Comparison of ENCODE assay signal across 2 cellular contexts in genomic region chr12:33520505-33521302, GRCh38.
TF ChIP-seq lines count a peak whose summit lies in the region.
"Not testable (repeated sequence)": the region's sequence is repeated elsewhere in the genome, so short reads cannot be mapped to it uniquely, and the experiment has no call there.

No MANE protein-coding gene starts in this region.

TF ChIP-seq in H1, 55 proteins besides CTCF, POLR2A, EP300 and RAD21 (continued from another document):
- TF ChIP-seq YY1 (IDR thresholded peaks at IDR 0.05; ENCODE audit: low read depth, low read length) (0 out of 2 replicates have a peak, but pooled peaks have one; percentile 32), E2F6 (IDR thresholded peaks at IDR 0.05) (0 out of 2 replicates have a peak, but pooled peaks have one; percentile 16)

TF ChIP-seq in HepG2, 621 proteins besides CTCF, POLR2A, EP300 and RAD21 (continues in another document):
- TF ChIP-seq ZNF281 (CRISPR knock-in tag; IDR thresholded peaks at IDR 0.05; ENCODE audit: borderline replicate concordance) (peak; percentile 98), KAT2B (IDR thresholded peaks at IDR 0.05; ENCODE audit: borderline replicate concordance, low read depth, low read length) (peak; percentile 9; the same call in 1 of the 2 replicates), FOXK2 (IDR thresholded peaks at IDR 0.05) (0 out of 2 replicates have a peak, but pooled peaks have one; percentile 21), PHF8 (CRISPR knock-in tag; IDR thresholded peaks at IDR 0.05) (0 out of 2 replicates have a peak, but pooled peaks have one; percentile 19), FOXO1 (CRISPR knock-in tag; IDR thresholded peaks at IDR 0.05) (peak; percentile 68; the same call in 1 of the 2 replicates), ZNF687 (CRISPR knock-in tag; IDR thresholded peaks at IDR 0.05) (peak; percentile 48), ARID5B (CRISPR knock-in tag; IDR thresholded peaks at IDR 0.05) (peak; percentile 77), ZNF556 (CRISPR knock-in tag; IDR thresholded peaks at IDR 0.05; ENCODE audit: borderline replicate concordance) (0 out of 2 replicates have a peak, but pooled peaks have one; percentile 28), ZBTB20 (CRISPR knock-in tag; IDR thresholded peaks at IDR 0.05; ENCODE audit: borderline replicate concordance, low read depth) (peak; percentile 46; the same call in 1 of the 2 replicates), PITX1 (CRISPR knock-in tag; IDR thresholded peaks at IDR 0.05) (peak; percentile 48; the same call in 1 of the 2 replicates), ZNF501 (CRISPR knock-in tag; IDR thresholded peaks at IDR 0.05) (0 out of 2 replicates have a peak, but pooled peaks have one; percentile 48), ZNF274 (CRISPR knock-in tag; IDR thresholded peaks at IDR 0.05) (0 out of 2 replicates have a peak, but pooled peaks have one; percentile 34), ZNF292 (CRISPR knock-in tag; IDR thresholded peaks at IDR 0.05; ENCODE audit: borderline replicate concordance, low read depth) (peak; percentile 94), FOXJ3 (CRISPR knock-in tag; IDR thresholded peaks at IDR 0.05; ENCODE audit: borderline replicate concordance) (peak; percentile 65; the same call in 1 of the 2 replicates), CBX5 (CRISPR knock-in tag; IDR thresholded peaks at IDR 0.05; ENCODE audit: borderline replicate concordance) (peak; percentile 26; the same call in 1 of the 2 replicates), ZMYM4 (CRISPR knock-in tag; IDR thresholded peaks at IDR 0.05) (peak; percentile 75), ONECUT2 (CRISPR knock-in tag; IDR thresholded peaks at IDR 0.05) (peak; percentile 93), SP4 (CRISPR knock-in tag; IDR thresholded peaks at IDR 0.05) (0 out of 2 replicates have a peak, but pooled peaks have one; percentile 6), ZNF431 (CRISPR knock-in tag; IDR thresholded peaks at IDR 0.05; ENCODE audit: borderline replicate concordance, low read depth) (0 out of 2 replicates have a peak, but pooled peaks have one; percentile 43), MEIS1 (CRISPR knock-in tag; IDR thresholded peaks at IDR 0.05; ENCODE audit: borderline replicate concordance) (0 out of 2 replicates have a peak, but pooled peaks have one; percentile 29), KDM5B (CRISPR knock-in tag; IDR thresholded peaks at IDR 0.05; ENCODE audit: borderline replicate concordance) (peak; percentile 31; the same call in 1 of the 2 replicates), ZNF160 (CRISPR knock-in tag; IDR thresholded peaks at IDR 0.05) (0 out of 2 replicates have a peak, but pooled peaks have one; percentile 35), TBX2 (CRISPR knock-in tag; IDR thresholded peaks at IDR 0.05; ENCODE audit: borderline replicate concordance) (0 out of 2 replicates have a peak, but pooled peaks have one; percentile 10), ZNF317 (CRISPR knock-in tag; IDR thresholded peaks at IDR 0.05) (peak; percentile 51; the same call in 1 of the 2 replicates), GATAD2A (CRISPR knock-in tag; IDR thresholded peaks at IDR 0.05) (peak; percentile 38), ZFP91 (CRISPR knock-in tag; IDR thresholded peaks at IDR 0.05; ENCODE audit: borderline replicate concordance) (peak; percentile 43), TEAD3 (CRISPR knock-in tag; optimal IDR thresholded peaks at IDR 0.05; ENCODE audit: borderline replicate concordance) (peak; percentile 24), TARDBP (CRISPR knock-in tag; IDR thresholded peaks at IDR 0.05) (0 out of 2 replicates have a peak, but pooled peaks have one; percentile 34), KAT8 (CRISPR knock-in tag; IDR thresholded peaks at IDR 0.05) (0 out of 2 replicates have a peak, but pooled peaks have one; percentile 20), ZNF350 (CRISPR knock-in tag; IDR thresholded peaks at IDR 0.05; ENCODE audit: borderline replicate concordance, low read depth) (0 out of 2 replicates have a peak, but pooled peaks have one; percentile 30), HDAC1 (CRISPR knock-in tag; IDR thresholded peaks at IDR 0.05) (peak; percentile 59; the same call in 1 of the 2 replicates), POGZ (CRISPR knock-in tag; IDR thresholded peaks at IDR 0.05) (peak; percentile 80), FOXP4 (CRISPR knock-in tag; IDR thresholded peaks at IDR 0.05) (peak; percentile 43; the same call in 1 of the 2 replicates), ZNF737 (CRISPR knock-in tag; IDR thresholded peaks at IDR 0.05; ENCODE audit: borderline replicate concordance) (0 out of 2 replicates have a peak, but pooled peaks have one; percentile 22), NFKB2 (CRISPR knock-in tag; IDR thresholded peaks at IDR 0.05; ENCODE audit: borderline replicate concordance) (peak; percentile 25; the same call in 1 of the 2 replicates), NONO (CRISPR knock-in tag; conservative IDR thresholded peaks at IDR 0.05) (peak; percentile 55), ZNF225 (CRISPR knock-in tag; IDR thresholded peaks at IDR 0.05) (0 out of 2 replicates have a peak, but pooled peaks have one; percentile 28), ZSCAN31 (CRISPR knock-in tag; IDR thresholded peaks at IDR 0.05; ENCODE audit: low read depth) (0 out of 2 replicates have a peak, but pooled peaks have one; percentile 25), PAXIP1 (CRISPR knock-in tag; conservative IDR thresholded peaks at IDR 0.05) (peak; percentile 41; the same call in 1 of the 2 replicates)
- not testable (repeated sequence) for TF ChIP-seq NONO (IDR thresholded peaks at IDR 0.05)
